17 cellular contexts compared by ENCODE assay signal in the genomic region with DNA sequence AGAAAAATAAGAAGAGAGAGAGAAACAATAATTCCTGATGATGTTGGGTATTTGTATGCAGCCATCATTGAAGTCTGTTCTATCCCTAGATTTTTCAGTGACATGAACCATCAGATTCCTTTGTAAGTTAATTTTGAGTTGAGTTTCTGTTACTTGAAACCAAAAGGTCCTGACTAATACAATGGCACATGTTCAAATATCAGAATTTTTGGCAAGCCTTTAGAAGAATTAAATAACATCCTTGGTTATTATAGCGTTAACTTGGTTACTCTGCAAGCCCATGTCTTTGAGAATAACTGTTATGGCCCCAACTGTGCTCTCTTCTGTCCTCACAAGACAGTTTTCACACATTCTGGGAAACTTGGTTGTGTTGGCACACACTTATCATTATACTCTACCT.
A peak's percentile ranks its signal among the peaks of the same experiment; 100 is the strongest.
DNase-seq lines count a peak whose midpoint lies in the region; ATAC-seq and TF ChIP-seq lines count a peak whose summit lies in the region.
"Had no signal": no experiment of that assay in that cellular context is flagged by ENCODE, and none has a peak within 500 bp of the region (broad histone marks: within the 10 kb centered on the region; RNA-seq: fewer than 3 reads in every experiment).

No MANE protein-coding gene starts in this region.

- no peak overlapping the region for H3K4me3 ChIP-seq in adipocyte (ENCODE audit: low read length)
- H3K4me3 ChIP-seq in fibroblast of lung (replicated peaks in 1 of 4; ENCODE audit: control extremely low read depth in 1 of 4, insufficient read depth in 1 of 4, low read depth in 3 of 4, low read length in 4 of 4), result no peak overlapping the region
- H3K4me3 ChIP-seq in smooth muscle cell, result no peak overlapping the region

- no peaks in the 10 kb centered on the region for H3K36me3 ChIP-seq in adipocyte (ENCODE audit: control insufficient read depth, insufficient read depth, low read length, severe bottlenecking)
- no peaks in the 10 kb centered on the region for H3K36me3 ChIP-seq in fibroblast of lung (ENCODE audit: control insufficient read depth, insufficient read depth, low read length)
- no peaks in the 10 kb centered on the region for H3K36me3 ChIP-seq in smooth muscle cell (ENCODE audit: low read depth)

- peaks cover 45% of the 10 kb centered on the region for H3K4me1 Mint-ChIP-seq in HFFc6 (ENCODE audit: low read depth)
- peaks cover 49% of the 10 kb centered on the region for H3K4me1 Mint-ChIP-seq in stimulated activated memory B cell treated with anti-CD40 and anti-IgM and Interleukin-4, amounts not matched to agents 10 μg/mL and 1 μg/mL and 100 μg/mL, for 72 hours

- WGBS in smooth muscle cell (ENCODE audit: low lambda C conversion rate), result 92% methylated on average over 1 of the region's 1 CpG

- H3K9me3 ChIP-seq in adipocyte (ENCODE audit: control insufficient read depth, low read length) (no peaks in the 10 kb centered on the region), fibroblast of lung (ENCODE audit: control insufficient read depth, insufficient read depth, low read depth, low read length) (no peaks in the 10 kb centered on the region), smooth muscle cell (replicated peaks; ENCODE audit: low read depth) (no peaks in the 10 kb centered on the region)

- H3K79me2 ChIP-seq in fibroblast of lung (ENCODE audit: control insufficient read depth, insufficient read depth, low read length) (no peaks in the 10 kb centered on the region), smooth muscle cell (ENCODE audit: low read depth) (no peaks in the 10 kb centered on the region)

- H3K27me3 Mint-ChIP-seq in HFFc6 (ENCODE audit: insufficient read depth), result peaks cover 7% of the 10 kb centered on the region
- no peaks in the 10 kb centered on the region for H3K27me3 Mint-ChIP-seq in stimulated activated memory B cell treated with anti-CD40 and anti-IgM and Interleukin-4, amounts not matched to agents 10 μg/mL and 1 μg/mL and 100 μg/mL, for 72 hours

- H3K4me3 Mint-ChIP-seq in HFFc6, result no peak overlapping the region
- no peak overlapping the region for H3K4me3 Mint-ChIP-seq in stimulated activated memory B cell treated with anti-CD40 and anti-IgM and Interleukin-4, amounts not matched to agents 10 μg/mL and 1 μg/mL and 100 μg/mL, for 72 hours
- H3K4me3 Mint-ChIP-seq: CD14-positive monocyte had no signal

- TF ChIP-seq CTCF in HFFc6 (IDR thresholded peaks at IDR 0.05), result no peak
- TF ChIP-seq CTCF in fibroblast of lung (conservative IDR thresholded peaks at IDR 0.05 in 1 of 2, IDR thresholded peaks at IDR 0.05 in 1 of 2; ENCODE audit: low read depth in 1 of 2, low read length in 2 of 2), result no peak
- no peak for TF ChIP-seq CTCF in smooth muscle cell (IDR thresholded peaks at IDR 0.05; ENCODE audit: borderline replicate concordance, insufficient read depth, poor library complexity, severe bottlenecking)

- no peaks in the 10 kb centered on the region for H4K20me1 ChIP-seq in fibroblast of lung (ENCODE audit: control insufficient read depth, extremely low read depth, insufficient read depth, low read length)
- H4K20me1 ChIP-seq in smooth muscle cell (ENCODE audit: low read depth), result no peaks in the 10 kb centered on the region

- no peak overlapping the region for H3K4me2 ChIP-seq in fibroblast of lung (ENCODE audit: extremely low read depth, insufficient read depth, low read length)
- no peak overlapping the region for H3K4me2 ChIP-seq in smooth muscle cell

- H3K27me3 ChIP-seq in adipocyte (replicated peaks; ENCODE audit: control insufficient read depth, insufficient read depth, low read length) (peaks cover 14% of the 10 kb centered on the region), fibroblast of lung (ENCODE audit: control insufficient read depth, insufficient read depth, low read length) (peaks cover 13% of the 10 kb centered on the region), smooth muscle cell (ENCODE audit: low read depth) (peaks cover 10% of the 10 kb centered on the region)

- DNase-seq in HFFc6 (peak; percentile 12), adipocyte (ENCODE audit: low read depth) (peak; percentile 65), fibroblast of lung (ENCODE audit: low read depth in 2 of 2) (peak; percentile 41 to 81), hypothalamus (lab: John Stamatoyannopoulos, UW) (no peak), smooth muscle cell (lab: John Stamatoyannopoulos, UW; ENCODE audit: unreplicated experiment) (no peak)
- DNase-seq: AML-193; EL; GOT3; NCI-H187; NCI-H345; NCI-H69; NK-92 treated with Interleukin-12 subunit alpha and Interleukin-12 subunit beta, amount 100 ng/mL, for 24 hours; SHP77 treated with DMSO at 0.1 percent for 48 hours had no signal

- H2AFZ ChIP-seq in fibroblast of lung (ENCODE audit: low read length) (no peak overlapping the region), smooth muscle cell (ENCODE audit: low read depth) (no peak overlapping the region)

- no peak for ATAC-seq in stimulated activated memory B cell treated with anti-CD40 and anti-IgM and Interleukin-4, amounts not matched to agents 10 μg/mL and 1 μg/mL and 100 μg/mL, for 72 hours
- no peak for ATAC-seq in HG02852 (IDR thresholded peaks at IDR 0.05; ENCODE audit: unreplicated experiment)

- no peaks in the 10 kb centered on the region for H3K9me3 Mint-ChIP-seq in HFFc6
- H3K9me3 Mint-ChIP-seq in stimulated activated memory B cell treated with anti-CD40 and anti-IgM and Interleukin-4, amounts not matched to agents 10 μg/mL and 1 μg/mL and 100 μg/mL, for 72 hours, result no peaks in the 10 kb centered on the region

- H3K4me1 ChIP-seq in adipocyte (ENCODE audit: control insufficient read depth, insufficient read depth, low read length) (peaks cover 41% of the 10 kb centered on the region), fibroblast of lung (ENCODE audit: control insufficient read depth, extremely low read depth, insufficient read depth, low read length) (peaks cover 8% of the 10 kb centered on the region), smooth muscle cell (ENCODE audit: low read depth) (peaks cover 4% of the 10 kb centered on the region)

- H3K27ac Mint-ChIP-seq in HFFc6, result no peak overlapping the region
- H3K27ac Mint-ChIP-seq in stimulated activated memory B cell treated with anti-CD40 and anti-IgM and Interleukin-4, amounts not matched to agents 10 μg/mL and 1 μg/mL and 100 μg/mL, for 72 hours, result peak overlapping the region; percentile 64
- H3K27ac Mint-ChIP-seq: CD14-positive monocyte had no signal

- no peak overlapping the region for H3K27ac ChIP-seq in fibroblast of lung (ENCODE audit: insufficient read depth, low read length)
- H3K27ac ChIP-seq in smooth muscle cell (ENCODE audit: low read depth), result no peak overlapping the region
- H3K27ac ChIP-seq: HL-60 had no signal

- no peaks in the 10 kb centered on the region for H3F3A ChIP-seq in smooth muscle cell (ENCODE audit: low read depth)

- H3K9ac ChIP-seq in adipocyte (ENCODE audit: low read length) (no peak overlapping the region), fibroblast of lung (ENCODE audit: insufficient read depth, low read length) (no peak overlapping the region), smooth muscle cell (ENCODE audit: low read depth) (no peak overlapping the region)

- no peaks in the 10 kb centered on the region for H3K36me3 Mint-ChIP-seq in HFFc6 (ENCODE audit: low read depth)
- H3K36me3 Mint-ChIP-seq in stimulated activated memory B cell treated with anti-CD40 and anti-IgM and Interleukin-4, amounts not matched to agents 10 μg/mL and 1 μg/mL and 100 μg/mL, for 72 hours, result no peaks in the 10 kb centered on the region
- H3K36me3 Mint-ChIP-seq: CD14-positive monocyte had no signal

Comparison
In these comparisons a context has a peak if more than half of its experiments do, and no peak if none do; other contexts are left out.
1. DNase-seq: peak in HFFc6 (single experiment), adipocyte (single experiment) and fibroblast of lung (2 of 2); none in hypothalamus (0 of 51) and smooth muscle cell (single experiment).